ENCODE assay signal across 17 cellular contexts in the genomic region with DNA sequence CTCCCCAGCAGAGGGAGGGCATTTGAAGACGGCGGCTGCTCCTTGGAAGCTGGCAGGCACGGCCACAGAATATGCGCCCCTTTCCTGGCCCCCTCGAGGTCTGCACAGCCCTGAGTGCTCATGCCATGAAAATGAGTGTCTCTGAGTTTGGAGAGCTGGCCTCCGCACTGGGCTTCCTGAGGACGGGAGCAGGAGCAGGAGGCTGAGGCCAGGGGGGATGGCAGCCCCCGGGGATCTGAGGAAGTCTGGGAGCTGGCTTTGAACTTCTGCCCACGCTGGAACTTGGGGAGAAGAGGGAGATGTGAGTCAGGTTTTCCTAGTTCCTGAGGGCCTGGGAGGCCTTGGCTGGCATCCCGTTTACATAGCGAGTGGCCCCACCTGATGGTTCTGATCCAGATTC. TPM values are rescaled to one million over a fixed set of nuclear protein-coding genes. Genes with fewer than 3 reads are reported as not detected.
A peak's percentile ranks its signal among the peaks of the same experiment; 100 is the strongest.
DNase-seq lines count a peak whose midpoint lies in the region; ATAC-seq and TF ChIP-seq lines count a peak whose summit lies in the region.
"Had no signal": no experiment of that assay in that cellular context is flagged by ENCODE, and none has a peak within 500 bp of the region (broad histone marks: within the 10 kb centered on the region; RNA-seq: fewer than 3 reads in every experiment).

No MANE protein-coding gene starts in this region.

- no peak for TF ChIP-seq POLR2A in uterus (IDR thresholded peaks at IDR 0.05)

- H2AFZ ChIP-seq in hepatocyte = no peak overlapping the region

- no peaks in the 10 kb centered on the region for H3K79me2 ChIP-seq in hepatocyte

- DNase-seq in H7 (peak; percentile 53), T1000 (lab: John Stamatoyannopoulos, UW) (peak; percentile 64), hepatocyte (ENCODE audit: low spot score) (peak; percentile 8), uterus (peak; percentile 77 to 82), GM19238 (ENCODE audit: insufficient read length, low spot score) (no peak)
- no peak for DNase-seq in activated naive CD4-positive, alpha-beta T cell treated with Interleukin-2 at 50 U/mL for 16 hours
- DNase-seq: activated CD4-positive, alpha-beta T cell treated with anti-CD3 and anti-CD28 coated beads for 48 hours; COR-L47; GOT3; NCI-H1436 treated with DMSO at 0.1 percent for 48 hours; NCI-H2171 treated with DMSO at 0.1 percent for 48 hours had no signal

- H3K9me2 ChIP-seq in hepatocyte (replicated peaks; ENCODE audit: insufficient read depth) = no peaks in the 10 kb centered on the region

- H3K27ac ChIP-seq in hepatocyte (no peak overlapping the region), uterus (peak overlapping the region; percentile 82 to 86)
- H3K27ac ChIP-seq: cardiac muscle cell, epithelial cell of prostate, suprapubic skin had no signal

- H4K20me1 ChIP-seq in hepatocyte (ENCODE audit: insufficient read depth, poor library complexity, severe bottlenecking) = no peaks in the 10 kb centered on the region

- H3K4me3 ChIP-seq in H7 (ENCODE audit: insufficient read depth, low read depth, low read length) = no peak overlapping the region
- no peak overlapping the region for H3K4me3 ChIP-seq in hepatocyte
- H3K4me3 ChIP-seq in uterus = no peak overlapping the region
- H3K4me3 ChIP-seq: cardiac muscle cell, MG63, suprapubic skin had no signal

- intact Hi-C loops in uterus (cut with DNase I; ENCODE audit: low total_unique reads) = no loop called here

- H3K36me3 ChIP-seq in H7 (replicated peaks; ENCODE audit: control insufficient read depth, insufficient read depth, low read length) (no peaks in the 10 kb centered on the region; the same call in 1 of the 2 replicates), hepatocyte (replicated peaks; ENCODE audit: insufficient read depth, low read depth) (no peaks in the 10 kb centered on the region), uterus (no peaks in the 10 kb centered on the region)
- H3K36me3 ChIP-seq: cardiac muscle cell, MG63, suprapubic skin had no signal

- H3K4me1 ChIP-seq in hepatocyte (ENCODE audit: insufficient read depth) (peaks cover 24% of the 10 kb centered on the region), uterus (peaks cover 0 to 15% of the 10 kb centered on the region in 2 donors)
- H3K4me1 ChIP-seq: suprapubic skin had no signal

- 82% methylated on average over 10 of the region's 11 CpGs for WGBS in hepatocyte (ENCODE audit: low lambda C conversion rate, missing lambda C conversion rate)

- H3K9me3 ChIP-seq in hepatocyte (ENCODE audit: low read depth) (no peaks in the 10 kb centered on the region), uterus (no peaks in the 10 kb centered on the region)
- H3K9me3 ChIP-seq: MG63, suprapubic skin had no signal

- no peak for ATAC-seq in HG02870 (IDR thresholded peaks at IDR 0.05; ENCODE audit: unreplicated experiment)
- ATAC-seq: left lobe of liver had no signal

- H3K27me3 ChIP-seq in H7 (ENCODE audit: control insufficient read depth, insufficient read depth, low read length) (no peaks in the 10 kb centered on the region), hepatocyte (no peaks in the 10 kb centered on the region), uterus (no peaks in the 10 kb centered on the region)
- H3K27me3 ChIP-seq: cardiac muscle cell, MG63, suprapubic skin had no signal

- TF ChIP-seq CTCF in hepatocyte (IDR thresholded peaks at IDR 0.05; ENCODE audit: poor library complexity) (no peak), uterus (IDR thresholded peaks at IDR 0.05) (no peak)

- H3K4me2 ChIP-seq in hepatocyte = no peak overlapping the region

RNA-seq across cellular contexts. Expression of a gene that starts 47.0 kb away (rescaled TPM):
- 56.7 and 71.9 TPM in 2 replicates for total RNA-seq in H7 (2014; rRNA removed; shearing (Covaris generic))
- total RNA-seq in hepatocyte (15.2 and 20.0 TPM in 2 replicates), uterus (10 to 100 TPM in 1 of 4 donors, not detected in 3; 27.2 TPM)
- polyA plus RNA-seq in hepatocyte = 40.9 and 49.7 TPM in 2 replicates

Comparison
In these comparisons a context has a peak if more than half of its experiments do, and no peak if none do; other contexts are left out.
1. DNase-seq: peak in H7 (single experiment), T1000 (single experiment), hepatocyte (single experiment) and uterus (2 of 2); none in GM19238 (single experiment) and activated naive CD4-positive, alpha-beta T cell treated with Interleukin-2 at 50 U/mL for 16 hours (single experiment).